ENCODE assay signal across 1 cellular context in the genomic region with DNA sequence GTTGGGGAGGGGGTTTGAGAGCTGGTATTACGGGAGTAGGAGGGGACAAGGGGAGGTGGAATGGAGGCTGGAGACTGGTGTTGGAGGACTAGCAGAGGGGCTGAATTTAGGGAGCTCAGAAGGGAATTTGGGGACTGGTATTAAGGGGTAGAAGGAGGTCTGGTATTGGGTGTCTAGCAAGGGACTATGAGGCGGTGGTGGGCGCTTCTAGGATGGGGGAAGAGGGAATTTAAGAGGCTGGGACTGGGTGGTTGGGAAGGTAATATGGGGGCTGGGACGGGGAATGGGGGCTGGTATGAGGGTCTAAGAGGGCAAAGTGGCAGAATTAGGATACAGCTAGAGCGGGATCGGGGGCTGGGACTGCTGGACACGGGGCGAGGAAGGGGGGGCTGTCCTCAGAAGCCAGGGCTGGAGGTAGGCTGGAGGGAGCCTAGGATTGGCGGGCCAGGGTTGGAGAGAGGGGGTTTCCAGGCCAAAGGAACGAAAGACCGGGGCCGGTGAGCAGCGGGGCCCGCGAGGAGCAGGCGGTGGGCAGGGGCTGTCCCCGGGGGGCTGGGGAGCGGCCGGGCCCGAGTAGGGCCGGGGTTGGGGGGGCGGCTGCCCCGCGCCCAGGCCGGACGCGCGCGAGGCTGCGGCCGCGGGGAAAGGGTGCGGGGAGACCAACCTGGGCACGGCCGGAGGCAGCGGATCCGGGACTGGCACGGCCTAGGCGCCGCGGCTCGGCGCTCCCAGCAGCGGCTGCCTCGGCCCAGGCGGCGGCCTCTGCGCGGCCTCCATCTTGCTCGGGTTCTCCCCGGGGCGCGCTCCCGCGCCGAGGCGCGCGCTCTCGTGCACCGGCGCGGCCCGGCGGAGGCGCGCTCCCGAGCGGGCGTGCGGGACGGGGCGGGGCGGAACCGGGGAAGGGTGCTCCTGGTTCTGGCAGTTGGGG.
TF ChIP-seq lines count a peak whose summit lies in the region.

LHFPL4 (minus strand) TSS at position 802 of the 928 bp plus-strand sequence. CDS start 1,143 bp downstream, outside the sequence.

TF ChIP-seq in HepG2, 621 proteins besides CTCF, POLR2A, EP300 and RAD21:
- no peak for TF ChIP-seq ZNF275 (CRISPR knock-in tag; IDR thresholded peaks at IDR 0.05; ENCODE audit: borderline replicate concordance)
